In the genomic region with DNA sequence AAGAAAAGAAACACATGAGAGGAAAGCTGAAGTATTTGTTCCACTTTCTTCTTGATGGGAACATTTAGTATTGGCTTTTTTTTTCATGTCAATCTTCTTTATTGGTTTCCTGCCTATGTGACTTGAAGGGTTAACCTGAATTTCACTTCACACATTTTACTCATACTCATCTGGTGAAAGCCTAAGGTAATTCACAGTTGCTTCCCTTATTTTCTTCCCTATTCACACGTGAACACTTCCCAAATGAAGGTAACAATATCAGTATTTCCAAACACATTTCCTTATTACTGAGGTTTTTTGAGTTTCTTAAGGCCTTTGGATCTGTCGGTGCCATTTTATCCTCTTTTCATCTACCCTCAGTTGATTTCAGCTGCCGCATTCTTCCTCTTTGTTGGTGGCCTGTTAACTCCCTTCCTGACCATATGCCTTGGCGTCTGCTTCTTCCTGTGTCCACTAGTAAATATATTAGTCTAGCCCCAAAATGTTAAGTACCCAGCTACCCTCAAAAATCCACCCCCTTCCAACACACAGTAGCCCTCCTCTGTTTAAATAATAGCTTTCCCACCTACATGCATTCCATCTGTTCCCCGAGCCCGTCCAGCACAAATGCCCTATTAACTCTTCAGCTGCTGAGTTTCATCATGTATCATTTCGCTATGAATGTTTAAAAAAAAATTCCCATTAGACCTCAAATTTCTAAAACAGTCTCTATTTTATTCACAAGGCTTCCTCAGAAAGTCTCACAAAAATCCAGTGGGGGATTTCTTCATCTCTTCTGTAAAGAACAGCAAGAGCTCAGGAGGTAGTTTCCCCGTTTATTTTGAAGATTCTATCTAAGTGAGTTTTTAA, we compare ENCODE assay signal across 10 cellular contexts.
DNase-seq lines count a peak whose midpoint lies in the region; ATAC-seq lines count a peak whose summit lies in the region.
"Had no signal": no experiment of that assay in that cellular context is flagged by ENCODE, and none has a peak within 500 bp of the region (broad histone marks: within the 10 kb centered on the region; RNA-seq: fewer than 3 reads in every experiment).

No MANE protein-coding gene starts in this region.

- peak overlapping the region; percentile 63 for H3K4me3 Mint-ChIP-seq in activated CD4-positive, alpha-beta memory T cell treated with anti-CD3 and anti-CD28 coated beads, Interleukin-2, amount 10 ng/mL, durations not matched to agents 7 days and 5 days

- no peaks in the 10 kb centered on the region for H3K9me3 Mint-ChIP-seq in activated CD4-positive, alpha-beta memory T cell treated with anti-CD3 and anti-CD28 coated beads, Interleukin-2, amount 10 ng/mL, durations not matched to agents 7 days and 5 days

- no peaks in the 10 kb centered on the region for H3K27me3 Mint-ChIP-seq in activated CD4-positive, alpha-beta memory T cell treated with anti-CD3 and anti-CD28 coated beads, Interleukin-2, amount 10 ng/mL, durations not matched to agents 7 days and 5 days

- CTCF ChIA-PET in activated CD4-positive, alpha-beta memory T cell treated with anti-CD3 and anti-CD28 coated beads, Interleukin-2, amount 10 ng/mL, durations not matched to agents 7 days and 5 days (lab: Charles Lee): interaction anchor here (0.6 to 1.5 kb wide), 8 partner anchors 10 to 110 kb away, joined by 3 to 10 read pairs (median 4); a partner anchor contains a TSS

- POLR2A ChIA-PET in activated CD4-positive, alpha-beta memory T cell treated with anti-CD3 and anti-CD28 coated beads, Interleukin-2, amount 10 ng/mL, durations not matched to agents 7 days and 5 days (lab: Charles Lee): interaction anchor here (0.6 to 8.4 kb wide), 21 partner anchors 11 to 195 kb away, joined by 3 to 58 read pairs (median 7); a partner anchor contains a TSS

- DNase-seq in NOMO-1 treated with DMSO at 0.1 percent for 48 hours (lab: John Stamatoyannopoulos, UW; ENCODE audit: unreplicated experiment): peak; percentile 30
- DNase-seq in NOMO-1 treated with dmso at 0.1 percent for 144 hours (lab: John Stamatoyannopoulos, UW; ENCODE audit: unreplicated experiment): no peak
- DNase-seq in activated CD4-positive, alpha-beta memory T cell treated with anti-CD3 and anti-CD28 coated beads, Interleukin-2, amount 10 ng/mL, durations not matched to agents 7 days and 5 days: no peak
- peak; percentile 23 for DNase-seq in iPS-NIHi11 (ENCODE audit: low spot score)
- DNase-seq in substantia nigra (lab: John Stamatoyannopoulos, UW): peak in 3 of 49 donors; percentile 18 to 50 (median 32)
- DNase-seq in NCI-H446 treated with DMSO at 0.1 percent for 48 hours (lab: John Stamatoyannopoulos, UW): no peak
- no peak for DNase-seq in NCI-H1092 (lab: John Stamatoyannopoulos, UW)

- H3K27ac Mint-ChIP-seq in activated CD4-positive, alpha-beta memory T cell treated with anti-CD3 and anti-CD28 coated beads, Interleukin-2, amount 10 ng/mL, durations not matched to agents 7 days and 5 days: peak overlapping the region; percentile 77

- peak overlapping the region; percentile 82 for H3K27ac ChIP-seq in substantia nigra (ENCODE audit: low read depth, low read length, poor library complexity, severe bottlenecking)
- H3K27ac ChIP-seq: A549, cardiac muscle cell had no signal

- peaks cover 45% of the 10 kb centered on the region for H3K36me3 Mint-ChIP-seq in activated CD4-positive, alpha-beta memory T cell treated with anti-CD3 and anti-CD28 coated beads, Interleukin-2, amount 10 ng/mL, durations not matched to agents 7 days and 5 days (ENCODE audit: low read depth)

- ATAC-seq in GM18867 (IDR thresholded peaks at IDR 0.05; ENCODE audit: unreplicated experiment): no peak
- ATAC-seq: A549 had no signal

- peaks cover 62% of the 10 kb centered on the region for H3K4me1 Mint-ChIP-seq in activated CD4-positive, alpha-beta memory T cell treated with anti-CD3 and anti-CD28 coated beads, Interleukin-2, amount 10 ng/mL, durations not matched to agents 7 days and 5 days

Comparison
In these comparisons a context has a peak if more than half of its experiments do, and no peak if none do; other contexts are left out.
1. DNase-seq: peak in NOMO-1 treated with DMSO at 0.1 percent for 48 hours (single experiment) and iPS-NIHi11 (single experiment); none in NOMO-1 treated with dmso at 0.1 percent for 144 hours (single experiment), activated CD4-positive, alpha-beta memory T cell treated with anti-CD3 and anti-CD28 coated beads, Interleukin-2, amount 10 ng/mL, durations not matched to agents 7 days and 5 days (single experiment), NCI-H446 treated with DMSO at 0.1 percent for 48 hours (single experiment) and NCI-H1092 (single experiment).